19 cellular contexts compared by ENCODE assay signal in the genomic region with DNA sequence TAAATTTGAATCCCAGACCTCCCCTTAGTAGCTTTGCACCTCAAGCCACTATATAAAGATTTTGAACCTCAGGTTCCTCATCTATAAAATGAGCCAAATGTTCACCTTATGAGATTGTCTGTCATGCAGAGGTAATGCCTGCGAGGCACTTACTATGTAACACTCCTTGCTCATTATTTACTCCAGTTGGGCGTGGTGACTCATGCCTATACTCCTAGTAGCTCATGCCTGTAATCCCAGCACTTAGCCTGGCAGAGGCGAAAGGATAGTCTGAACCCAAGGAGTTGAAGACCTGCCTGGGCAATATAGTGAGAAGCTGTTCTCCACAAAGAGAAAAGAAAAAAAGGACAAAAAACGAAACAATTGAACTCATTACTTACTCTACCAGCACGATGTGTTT.
DNase-seq lines count a peak whose midpoint lies in the region; ATAC-seq lines count a peak whose summit lies in the region.
"Had no signal": no experiment of that assay in that cellular context is flagged by ENCODE, and none has a peak within 500 bp of the region (broad histone marks: within the 10 kb centered on the region; RNA-seq: fewer than 3 reads in every experiment).

No MANE protein-coding gene starts in this region.

- no peak overlapping the region for H4K8ac ChIP-seq in mesendoderm (ENCODE audit: low read depth, low read length)

- no peak overlapping the region for H3K4me3 ChIP-seq in mesendoderm (ENCODE audit: low read length)
- H3K4me3 ChIP-seq: esophagus squamous epithelium, pancreas, sigmoid colon had no signal

- H3K27ac ChIP-seq in KOPT-K1 (ENCODE audit: low read depth, low read length, poor library complexity, severe bottlenecking) (peak overlapping the region; percentile 99), mesendoderm (ENCODE audit: low read depth, low read length) (no peak overlapping the region)
- H3K27ac ChIP-seq: esophagus squamous epithelium, KMS-11, pancreas, sigmoid colon, VCaP had no signal

- DNase-seq in DMS53 treated with DMSO at 0.1 percent for 48 hours (lab: John Stamatoyannopoulos, UW; ENCODE audit: unreplicated experiment) (peak; percentile 53), mesendoderm (peak; percentile 26), midbrain (lab: John Stamatoyannopoulos, UW) (no peak), NCI-H1092 (lab: John Stamatoyannopoulos, UW) (no peak)
- DNase-seq: activated T-cell treated with anti-CD3 and anti-CD28 coated beads, Interleukin-2, amount 50 U/mL, for 72 hours; esophagus squamous epithelium; GDM1; HCEC 1CT; NCI-H1417 treated with DMSO at 0.1 percent for 48 hours; NK-92 treated with Interleukin-12 subunit alpha and Interleukin-12 subunit beta, amount 100 ng/mL, for 24 hours; pancreas; sigmoid colon; stimulated activated CD4-positive, alpha-beta T cell treated with anti-CD3 and anti-CD28 coated beads, Interleukin-2, amount 100 ng/mL, for 24 hours; T-helper 1 cell had no signal

- H3K4me2 ChIP-seq in mesendoderm (ENCODE audit: low read length), result no peak overlapping the region
- H3K4me2 ChIP-seq: KMS-11 had no signal

- no peaks in the 10 kb centered on the region for H3K79me2 ChIP-seq in mesendoderm (ENCODE audit: control insufficient read depth, insufficient read depth, low read length)

- no peak overlapping the region for H2BK15ac ChIP-seq in mesendoderm (replicated peaks; ENCODE audit: low read depth)

- H3K36me3 ChIP-seq in KOPT-K1 (ENCODE audit: insufficient read depth, low read length), result peaks cover 15% of the 10 kb centered on the region; the same call in 1 of the 2 replicates
- H3K36me3 ChIP-seq in mesendoderm (ENCODE audit: control insufficient read depth, insufficient read depth, low read length), result no peaks in the 10 kb centered on the region
- H3K36me3 ChIP-seq: pancreas, sigmoid colon had no signal

- H3K9me3 ChIP-seq in KOPT-K1 (ENCODE audit: insufficient read depth, low read length, poor library complexity, severe bottlenecking), result no peaks in the 10 kb centered on the region
- H3K9me3 ChIP-seq: esophagus squamous epithelium, pancreas, sigmoid colon had no signal

- no peak overlapping the region for H3K9ac ChIP-seq in mesendoderm (ENCODE audit: low read length)
- H3K9ac ChIP-seq: KMS-11 had no signal

- no peaks in the 10 kb centered on the region for H3K9me3 Mint-ChIP-seq in activated T-helper 17 cell treated with anti-CD3 and anti-CD28 coated beads, Interleukin-2, amount 50 U/mL, for 72 hours
- H3K9me3 Mint-ChIP-seq: activated T-cell treated with anti-CD3 and anti-CD28 coated beads, Interleukin-2, amount 50 U/mL, for 72 hours had no signal

- no peak overlapping the region for H4K5ac ChIP-seq in mesendoderm (ENCODE audit: low read length)

- no peaks in the 10 kb centered on the region for H3K79me1 ChIP-seq in mesendoderm (ENCODE audit: low read length)

- no peak overlapping the region for H2BK5ac ChIP-seq in mesendoderm (ENCODE audit: low read length)

- no peak overlapping the region for H3K18ac ChIP-seq in mesendoderm (ENCODE audit: low read length)

- peak overlapping the region; percentile 58 for H3K27ac Mint-ChIP-seq in activated T-helper 17 cell treated with anti-CD3 and anti-CD28 coated beads, Interleukin-2, amount 50 U/mL, for 72 hours

- H3K27me3 Mint-ChIP-seq in activated T-helper 17 cell treated with anti-CD3 and anti-CD28 coated beads, Interleukin-2, amount 50 U/mL, for 72 hours, result no peaks in the 10 kb centered on the region

- no peak overlapping the region for H2AK5ac ChIP-seq in mesendoderm (ENCODE audit: low read length)

- peaks cover 8% of the 10 kb centered on the region for H3K4me1 ChIP-seq in mesendoderm (ENCODE audit: control insufficient read depth, low read depth, low read length)

- H3K56ac ChIP-seq in mesendoderm (ENCODE audit: low read length), result no peak overlapping the region

- ATAC-seq in activated T-helper 17 cell treated with anti-CD3 and anti-CD28 coated beads, Interleukin-2, amount 50 U/mL, for 72 hours (replicated peaks), result peak; percentile 25
- no peak for ATAC-seq in HG03135 (IDR thresholded peaks at IDR 0.05; ENCODE audit: unreplicated experiment)
- ATAC-seq: activated T-cell treated with anti-CD3 and anti-CD28 coated beads, Interleukin-2, amount 50 U/mL, for 72 hours; pancreas had no signal

- no peak overlapping the region for H2BK120ac ChIP-seq in mesendoderm (ENCODE audit: low read depth, low read length)

- no peak overlapping the region for H3K23ac ChIP-seq in mesendoderm (ENCODE audit: low read length)

- no peak overlapping the region for H3K4me3 Mint-ChIP-seq in activated T-helper 17 cell treated with anti-CD3 and anti-CD28 coated beads, Interleukin-2, amount 50 U/mL, for 72 hours
- H3K4me3 Mint-ChIP-seq: activated T-cell treated with anti-CD3 and anti-CD28 coated beads, Interleukin-2, amount 50 U/mL, for 72 hours had no signal

- no CpG with 5 or more reads among the region's 5 CpGs for WGBS in mesendoderm (ENCODE audit: extremely low coverage, insufficient coverage, low lambda C conversion rate)

- no peaks in the 10 kb centered on the region for H3K27me3 ChIP-seq in mesendoderm (ENCODE audit: insufficient read depth, low read length, poor library complexity)
- H3K27me3 ChIP-seq: esophagus squamous epithelium, pancreas, sigmoid colon had no signal

- peaks cover 88% of the 10 kb centered on the region for H3K36me3 Mint-ChIP-seq in activated T-helper 17 cell treated with anti-CD3 and anti-CD28 coated beads, Interleukin-2, amount 50 U/mL, for 72 hours (ENCODE audit: low read depth)

- H3K4ac ChIP-seq in mesendoderm (ENCODE audit: low read depth, low read length), result no peak overlapping the region

- H3K4me1 Mint-ChIP-seq in activated T-helper 17 cell treated with anti-CD3 and anti-CD28 coated beads, Interleukin-2, amount 50 U/mL, for 72 hours, result peaks cover 60% of the 10 kb centered on the region

Comparison
In these comparisons a context has a peak if more than half of its experiments do, and no peak if none do; other contexts are left out.
1. DNase-seq: peak in DMS53 treated with DMSO at 0.1 percent for 48 hours (single experiment) and mesendoderm (single experiment); none in midbrain (single experiment) and NCI-H1092 (single experiment).